24 cellular contexts compared by ENCODE assay signal in genomic region chr5:172679621-172680212, GRCh38. TPM values are rescaled to one million over a fixed set of nuclear protein-coding genes. Genes with fewer than 3 reads are reported as not detected.
DNase-seq lines count a peak whose midpoint lies in the region; ATAC-seq and TF ChIP-seq lines count a peak whose summit lies in the region.
"Had no signal": no experiment of that assay in that cellular context is flagged by ENCODE, and none has a peak within 500 bp of the region (broad histone marks: within the 10 kb centered on the region; RNA-seq: fewer than 3 reads in every experiment).

No MANE protein-coding gene starts in this region.

- peak overlapping the region in 1 of 2 donors; percentile 51 for H3K9ac ChIP-seq in stomach smooth muscle (ENCODE audit: low read length in 2 of 2)
- H3K9ac ChIP-seq: neural progenitor cell had no signal

- H3K27me3 Mint-ChIP-seq in immature natural killer cell (ENCODE audit: low read depth in 3 of 3) = peaks cover 0 to 4% (median 2%) of the 10 kb centered on the region in 3 donors

- H3K27ac ChIP-seq in coronary artery (peak overlapping the region; percentile 68 to 70), left lung (no peak overlapping the region), stomach smooth muscle (ENCODE audit: low read length) (peak overlapping the region; percentile 41)
- H3K27ac ChIP-seq: body of pancreas, colonic mucosa, neural progenitor cell, PC-9, SJSA1, suprapubic skin, VCaP had no signal

- H3K36me3 ChIP-seq in left lung (no peaks in the 10 kb centered on the region), stomach smooth muscle (ENCODE audit: control insufficient read depth in 2 of 2, insufficient read depth in 2 of 2, low read length in 2 of 2) (peaks cover 0 to 3% of the 10 kb centered on the region in 2 donors)
- H3K36me3 ChIP-seq: colonic mucosa, neural progenitor cell, suprapubic skin had no signal

- intact Hi-C loops in left lung (cut with DNase I) = no loop called here

- H3K4me1 Mint-ChIP-seq in immature natural killer cell = peaks cover 4 to 13% of the 10 kb centered on the region in 2 donors

- no peak overlapping the region for H3K27ac Mint-ChIP-seq in immature natural killer cell
- H3K27ac Mint-ChIP-seq: neural progenitor cell; T-helper 1 cell treated with Interleukin-12 subunit alpha and Interleukin-12 subunit beta and Interleukin-4 antibody, amounts not matched to agents 30 μg/mL and 1 μg/mL, for 36 hours had no signal

- H3K27me3 ChIP-seq in left lung = peaks cover 0 to 19% of the 10 kb centered on the region in 2 donors
- no peaks in the 10 kb centered on the region for H3K27me3 ChIP-seq in stomach smooth muscle (ENCODE audit: control insufficient read depth in 1 of 2, insufficient read depth in 2 of 2, low read length in 2 of 2)
- H3K27me3 ChIP-seq: body of pancreas, colonic mucosa, SJSA1, suprapubic skin had no signal

- H3K9me3 Mint-ChIP-seq in immature natural killer cell = peaks cover 0 to 1% (median 0%) of the 10 kb centered on the region in 6 donors
- H3K9me3 Mint-ChIP-seq: CD4-positive, alpha-beta memory T cell; neural progenitor cell; T-helper 1 cell treated with Interleukin-12 subunit alpha and Interleukin-12 subunit beta and Interleukin-4 antibody, amounts not matched to agents 30 μg/mL and 1 μg/mL, for 36 hours had no signal

- H3K4me3 ChIP-seq in coronary artery (no peak overlapping the region), left lung (no peak overlapping the region), stomach smooth muscle (ENCODE audit: low read length in 2 of 2) (no peak overlapping the region)
- H3K4me3 ChIP-seq: body of pancreas, colonic mucosa, GM12878, neural progenitor cell, PC-9, SJSA1, suprapubic skin had no signal

- TF ChIP-seq CTCF in coronary artery (IDR thresholded peaks at IDR 0.05) = no peak
- no peak for TF ChIP-seq CTCF in left lung (IDR thresholded peaks at IDR 0.05)

- no peaks in the 10 kb centered on the region for H3K9me3 ChIP-seq in left lung
- H3K9me3 ChIP-seq in stomach smooth muscle (ENCODE audit: control insufficient read depth in 2 of 2, low read length in 2 of 2) = no peaks in the 10 kb centered on the region
- H3K9me3 ChIP-seq: body of pancreas, colonic mucosa, SJSA1, suprapubic skin had no signal

- CTCF ChIA-PET in HEK293T (lab: Yijun Ruan, JAX) = interaction anchor here (0.9 kb wide), 1 partner anchor 27 kb away, joined by 3 read pairs; no protein-coding TSS in a partner anchor

- POLR2A ChIA-PET in HEK293T (lab: Yijun Ruan, JAX) = interaction anchor here (0.6 kb wide), 1 partner anchor 279 kb away, joined by 3 read pairs; no protein-coding TSS in a partner anchor

- no peaks in the 10 kb centered on the region for H3K4me1 ChIP-seq in left lung
- peaks cover 27% of the 10 kb centered on the region for H3K4me1 ChIP-seq in stomach smooth muscle (ENCODE audit: control insufficient read depth, insufficient read depth, low read length)
- H3K4me1 ChIP-seq: colonic mucosa, neural progenitor cell, SJSA1 had no signal

- DNase-seq in HEK293T (ENCODE audit: extremely low spot score) = no peak
- no peak for DNase-seq in coronary artery (ENCODE audit: low spot score)
- no peak for DNase-seq in left lung
- no peak for DNase-seq in T-helper 1 cell
- DNase-seq in NCI-H2171 (lab: John Stamatoyannopoulos, UW) = no peak
- DNase-seq in activated CD4-positive, alpha-beta T cell treated with anti-CD3 and anti-CD28 coated beads, Interleukin-2, amount 50 U/mL, for 4 hours = no peak
- DNase-seq in immature natural killer cell = no peak
- DNase-seq: activated CD4-positive, alpha-beta T cell treated with anti-CD3 and anti-CD28 coated beads, Interleukin-2, amount 50 U/mL, for 1 hour; activated CD8-positive, alpha-beta memory T cell treated with anti-CD3 and anti-CD28 coated beads, Interleukin-2, amount 50 U/mL, for 48 hours; CD4-positive, alpha-beta memory T cell; colonic mucosa; KG1; MV-4-11; NCI-H226; PC-9; stimulated activated CD8-positive, alpha-beta memory T cell treated with anti-CD3 and anti-CD28 coated beads, Interleukin-4, amount 100 ng/mL, for 48 hours had no signal

- no peaks in the 10 kb centered on the region for H3K36me3 Mint-ChIP-seq in immature natural killer cell
- H3K36me3 Mint-ChIP-seq: CD4-positive, alpha-beta memory T cell had no signal

- ATAC-seq in left lung = peak; percentile 19
- ATAC-seq: GM12878 had no signal

- H3K4me3 Mint-ChIP-seq in immature natural killer cell = no peak overlapping the region
- H3K4me3 Mint-ChIP-seq: CD4-positive, alpha-beta memory T cell; neural progenitor cell; T-helper 1 cell treated with Interleukin-12 subunit alpha and Interleukin-12 subunit beta and Interleukin-4 antibody, amounts not matched to agents 30 μg/mL and 1 μg/mL, for 36 hours had no signal

TF ChIP-seq in HEK293T, 16 proteins besides CTCF, POLR2A, EP300 and RAD21:
- TF ChIP-seq CTBP1 (IDR thresholded peaks at IDR 0.05; ENCODE audit: borderline replicate concordance) (no peak), PKNOX1 (IDR thresholded peaks at IDR 0.05) (peak; percentile 7; the same call in 1 of the 2 replicates), ZNF384 (IDR thresholded peaks at IDR 0.05) (no peak)

RNA-seq across cellular contexts. Expression of gene NEURL1B, which starts 38.7 kb away (rescaled TPM):
- total RNA-seq in left lung = 10 to 100 TPM; 11.8 to 22.0 TPM
- polyA plus RNA-seq in immature natural killer cell = under 1 TPM in 1 of 3 donors, not detected in 2; 0.09 TPM

Comparison
In these comparisons a context has a peak if more than half of its experiments do, and no peak if none do; other contexts are left out.
1. H3K27ac ChIP-seq: peak in coronary artery (2 of 2) and stomach smooth muscle (single experiment); none in left lung (0 of 2).